Comparison of ENCODE assay signal across 10 cellular contexts in genomic region chr15:39623550-39623931, GRCh38. TPM values are rescaled to one million over a fixed set of nuclear protein-coding genes. Genes with fewer than 3 reads are reported as not detected.
DNase-seq lines count a peak whose midpoint lies in the region; ATAC-seq and TF ChIP-seq lines count a peak whose summit lies in the region.
"Had no signal": no experiment of that assay in that cellular context is flagged by ENCODE, and none has a peak within 500 bp of the region (broad histone marks: within the 10 kb centered on the region; RNA-seq: fewer than 3 reads in every experiment).

No MANE protein-coding gene starts in this region.

- POLR2A ChIA-PET in PC-3 (lab: Charles Lee; ENCODE audit: unreplicated experiment) = no interaction called here

- no peaks in the 10 kb centered on the region for H3K9me2 ChIP-seq in PC-3 (replicated peaks; ENCODE audit: low read length)

- ATAC-seq in GM18499 (IDR thresholded peaks at IDR 0.05; ENCODE audit: insufficient read depth, unreplicated experiment) (peak; percentile 90), GM21447 (IDR thresholded peaks at IDR 0.05; ENCODE audit: unreplicated experiment) (peak; percentile 90), HG03558 (IDR thresholded peaks at IDR 0.05; ENCODE audit: extremely low read depth, unreplicated experiment) (peak; percentile 89), Right ventricle myocardium inferior (no peak), gastrocnemius medialis (no peak), PC-3 (no peak)

- H3K4me1 ChIP-seq in effector memory CD4-positive, alpha-beta T cell (ENCODE audit: control insufficient read depth, insufficient read depth, low read length, poor library complexity, severe bottlenecking) = peaks cover 60% of the 10 kb centered on the region
- peaks cover 22 to 27% of the 10 kb centered on the region in 2 donors for H3K4me1 ChIP-seq in gastrocnemius medialis
- H3K4me1 ChIP-seq in PC-3 (ENCODE audit: insufficient read depth, low read length) = peaks cover 52% of the 10 kb centered on the region

- no peak overlapping the region for H3K4me3 ChIP-seq in effector memory CD4-positive, alpha-beta T cell (ENCODE audit: insufficient read depth, low read depth, low read length, poor library complexity, severe bottlenecking)
- H3K4me3 ChIP-seq in gastrocnemius medialis (no peak overlapping the region), PC-3 (ENCODE audit: low read length) (no peak overlapping the region)
- H3K4me3 ChIP-seq: GM23248 had no signal

- no peak overlapping the region for H3K9ac ChIP-seq in PC-3 (ENCODE audit: low read length)
- H3K9ac ChIP-seq: GM23248 had no signal

- in situ Hi-C loops in gastrocnemius medialis (cut with MboI; ENCODE audit: low sequenced_read_pairs in 4 of 4) = no loop called here

- no peak overlapping the region for H2AFZ ChIP-seq in PC-3 (ENCODE audit: low read length)
- H2AFZ ChIP-seq: GM23248 had no signal

- H3K79me2 ChIP-seq in PC-3 (ENCODE audit: low read length) = no peaks in the 10 kb centered on the region

- H4K20me1 ChIP-seq in PC-3 (ENCODE audit: low read length) = no peaks in the 10 kb centered on the region

- TF ChIP-seq POLR2A in gastrocnemius medialis (IDR thresholded peaks at IDR 0.05) = no peak

- peak; percentile 29 to 56 (median 54) for DNase-seq in effector memory CD4-positive, alpha-beta T cell
- no peak for DNase-seq in Right ventricle myocardium inferior (ENCODE audit: missing footprints)
- no peak for DNase-seq in gastrocnemius medialis
- no peak for DNase-seq in NCI-H510A treated with DMSO at 0.1 percent for 48 hours (lab: John Stamatoyannopoulos, UW)
- DNase-seq in PC-3 = no peak
- DNase-seq: GM23248 had no signal

- TF ChIP-seq CTCF in gastrocnemius medialis (IDR thresholded peaks at IDR 0.05 in 4 of 5, conservative IDR thresholded peaks at IDR 0.05 in 1 of 5) (no peak), PC-3 (conservative IDR thresholded peaks at IDR 0.05; ENCODE audit: low read depth, low read length) (no peak)

- BruUV-seq in PC-3 (replicated peaks; lab: Mats Ljungman, UMichigan) = no TSS peak

- H3F3A ChIP-seq in PC-3 (ENCODE audit: low read length, unreplicated experiment) = no peaks in the 10 kb centered on the region

- intact Hi-C loops in Right ventricle myocardium inferior (cut with DNase I) (no loop called here), gastrocnemius medialis (cut with DNase I; ENCODE audit: low total_unique reads) (no loop called here), PC-3 (cut with micrococcal nuclease) (no loop called here)

- H3K27ac ChIP-seq in effector memory CD4-positive, alpha-beta T cell (ENCODE audit: insufficient read depth, low read length, poor library complexity, severe bottlenecking) = peak overlapping the region; percentile 88
- H3K27ac ChIP-seq in gastrocnemius medialis (peak overlapping the region in 2 of 4 donors; percentile 78 to 81), PC-3 (ENCODE audit: low read length) (no peak overlapping the region)
- H3K27ac ChIP-seq: VCaP had no signal

- H3K36me3 ChIP-seq in effector memory CD4-positive, alpha-beta T cell (ENCODE audit: control insufficient read depth, insufficient read depth, low read length) = no peaks in the 10 kb centered on the region
- H3K36me3 ChIP-seq in gastrocnemius medialis = no peaks in the 10 kb centered on the region
- H3K36me3 ChIP-seq in PC-3 (ENCODE audit: low read depth, low read length) = no peaks in the 10 kb centered on the region

- H3K9me3 ChIP-seq in effector memory CD4-positive, alpha-beta T cell (ENCODE audit: control insufficient read depth, low read length) = no peaks in the 10 kb centered on the region
- no peaks in the 10 kb centered on the region for H3K9me3 ChIP-seq in gastrocnemius medialis
- no peaks in the 10 kb centered on the region for H3K9me3 ChIP-seq in PC-3 (ENCODE audit: low read length)

- no peaks in the 10 kb centered on the region for H3K27me3 ChIP-seq in effector memory CD4-positive, alpha-beta T cell (replicated peaks; ENCODE audit: control insufficient read depth, insufficient read depth, low read length, poor library complexity, severe bottlenecking)
- H3K27me3 ChIP-seq in gastrocnemius medialis (no peaks in the 10 kb centered on the region), PC-3 (ENCODE audit: low read length) (no peaks in the 10 kb centered on the region)

- CTCF ChIA-PET in PC-3 (lab: Charles Lee) = no interaction called here

- no peak overlapping the region for H3K4me2 ChIP-seq in PC-3 (ENCODE audit: low read length)

RNA-seq across cellular contexts. Expression of gene THBS1, which starts 42.7 kb away (rescaled TPM):
- total RNA-seq in Right ventricle myocardium inferior = 35.4 TPM
- 10 to 100 TPM; 10.7 to 99.0 (median 44.6) TPM for total RNA-seq in gastrocnemius medialis
- total RNA-seq in PC-3 (2014; rRNA removed) = 305 and 374 TPM in 2 replicates

Comparison
In these comparisons a context has a peak if more than half of its experiments do, and no peak if none do; other contexts are left out.
1. ATAC-seq: peak in GM18499 (single experiment), GM21447 (single experiment) and HG03558 (single experiment); none in Right ventricle myocardium inferior (single experiment), gastrocnemius medialis (0 of 2) and PC-3 (single experiment).
2. DNase-seq: peak in effector memory CD4-positive, alpha-beta T cell (3 of 3); none in Right ventricle myocardium inferior (single experiment), gastrocnemius medialis (0 of 2), NCI-H510A treated with DMSO at 0.1 percent for 48 hours (single experiment) and PC-3 (single experiment).